9 cellular contexts compared by ENCODE assay signal in the genomic region with DNA sequence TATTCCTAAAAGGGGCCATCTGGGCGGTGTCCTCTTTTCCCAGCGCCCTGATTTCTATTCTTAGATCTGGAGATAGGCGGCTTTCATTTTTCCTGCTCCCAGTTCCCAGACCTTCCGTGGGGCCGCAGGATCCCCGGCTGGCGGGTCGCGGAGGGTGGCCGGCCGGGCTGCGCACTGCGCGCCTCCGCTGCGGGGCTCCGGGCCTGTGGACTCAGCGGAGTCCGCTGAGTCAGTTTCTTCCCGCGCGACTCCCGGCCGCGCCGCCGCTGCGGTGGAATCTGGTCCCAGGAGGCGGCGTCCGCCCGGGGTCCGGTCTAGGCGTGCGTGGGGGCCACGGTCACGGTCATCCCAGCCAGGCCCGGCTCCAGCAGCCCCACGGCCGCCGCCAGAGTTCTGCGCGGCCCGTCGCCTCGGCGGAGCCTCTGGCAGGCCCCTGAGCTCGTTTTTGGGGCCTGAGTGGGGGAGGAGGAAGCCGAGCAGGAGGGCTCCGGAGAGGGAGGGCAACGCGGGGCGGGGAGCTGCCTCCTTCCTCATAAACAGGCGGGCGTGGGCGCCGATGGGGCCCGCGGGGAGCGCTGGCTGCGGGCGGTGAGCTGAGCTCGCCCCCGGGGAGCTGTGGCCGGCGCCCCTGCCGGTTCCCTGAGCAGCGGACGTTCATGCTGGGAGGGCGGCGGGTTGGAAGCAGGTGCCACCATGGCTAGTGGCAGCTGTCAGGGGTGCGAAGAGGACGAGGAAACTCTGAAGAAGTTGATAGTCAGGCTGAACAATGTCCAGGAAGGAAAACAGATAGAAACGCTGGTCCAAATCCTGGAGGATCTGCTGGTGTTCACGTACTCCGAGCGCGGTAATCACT. TPM values are rescaled to one million over a fixed set of nuclear protein-coding genes. Genes with fewer than 3 reads are reported as not detected.
DNase-seq lines count a peak whose midpoint lies in the region; ATAC-seq and TF ChIP-seq lines count a peak whose summit lies in the region.
"Had no signal": no experiment of that assay in that cellular context is flagged by ENCODE, and none has a peak within 500 bp of the region (broad histone marks: within the 10 kb centered on the region; RNA-seq: fewer than 3 reads in every experiment).

A gene (plus strand): TSS at position 559 of the 853 bp plus-strand sequence. CDS start 135 bp downstream, at position 694.

- H3K27me3 ChIP-seq in RWPE2 (ENCODE audit: insufficient read depth, poor library complexity, severe bottlenecking) (peaks cover 6% of the 10 kb centered on the region), heart right ventricle (no peaks in the 10 kb centered on the region)

- intact Hi-C loops in heart right ventricle (cut with DNase I) (loop anchor here in 4 of 10 donors (5.0 to 10.0 kb wide), 3 partner anchors 70 to 210 kb away; no protein-coding TSS in a partner anchor), posterior cingulate gyrus (cut with DNase I) (no loop called here)

- H3K27ac ChIP-seq in RWPE2 (ENCODE audit: poor library complexity, severe bottlenecking) (no peak within 1 kb of the TSS), heart right ventricle (peak within 1 kb of the TSS; percentile 76 to 98 (median 95))

- 1 to 2% methylated on average over 69 to 78 of the region's 78 CpGs for WGBS in heart right ventricle, 2 donors

- no peaks in the 10 kb centered on the region for H3K4me1 ChIP-seq in RWPE2 (ENCODE audit: insufficient read depth, poor library complexity, severe bottlenecking)
- H3K4me1 ChIP-seq in heart right ventricle = peaks cover 0 to 51% (median 8%) of the 10 kb centered on the region in 9 donors

- peaks cover 25% of the 10 kb centered on the region for H3K27me3 Mint-ChIP-seq in activated naive CD8-positive, alpha-beta T cell treated with anti-CD3 and anti-CD28 coated beads, Interleukin-2, amount 50 U/mL, for 24 hours

- H3K4me3 Mint-ChIP-seq in activated naive CD8-positive, alpha-beta T cell treated with anti-CD3 and anti-CD28 coated beads, Interleukin-2, amount 50 U/mL, for 24 hours = peak within 1 kb of the TSS; percentile 68

- H3K9me3 Mint-ChIP-seq in activated naive CD8-positive, alpha-beta T cell treated with anti-CD3 and anti-CD28 coated beads, Interleukin-2, amount 50 U/mL, for 24 hours = no peaks in the 10 kb centered on the region

- peaks cover 12% of the 10 kb centered on the region for H3K4me1 Mint-ChIP-seq in activated naive CD8-positive, alpha-beta T cell treated with anti-CD3 and anti-CD28 coated beads, Interleukin-2, amount 50 U/mL, for 24 hours

- H3K36me3 ChIP-seq in RWPE2 (ENCODE audit: low read depth) = no peaks in the 10 kb centered on the region
- H3K36me3 ChIP-seq in heart right ventricle = no peaks in the 10 kb centered on the region

- peak; percentile 67 for ATAC-seq in GM19023 (IDR thresholded peaks at IDR 0.05; ENCODE audit: unreplicated experiment)
- ATAC-seq in HG03139 (IDR thresholded peaks at IDR 0.05; ENCODE audit: unreplicated experiment) = peak; percentile 51
- ATAC-seq in RWPE2 (ENCODE audit: low read depth) = peak; percentile 86
- ATAC-seq in activated naive CD8-positive, alpha-beta T cell treated with anti-CD3 and anti-CD28 coated beads, Interleukin-2, amount 50 U/mL, for 24 hours = peak; percentile 66
- peak; percentile 85 to 97 (median 92) for ATAC-seq in heart right ventricle

- no peak for TF ChIP-seq CTCF in RWPE2 (IDR thresholded peaks at IDR 0.05; ENCODE audit: poor library complexity, severe bottlenecking)
- peak in 5 of 9 donors; percentile 13 to 28 (median 17) for TF ChIP-seq CTCF in heart right ventricle (IDR thresholded peaks at IDR 0.05)

- H3K27ac Mint-ChIP-seq in activated naive CD8-positive, alpha-beta T cell treated with anti-CD3 and anti-CD28 coated beads, Interleukin-2, amount 50 U/mL, for 24 hours = no peak within 1 kb of the TSS

- DNase-seq in AG20443 (ENCODE audit: low spot score) (peak; percentile 82), RWPE2 (ENCODE audit: low spot score) (peak; percentile 43), heart right ventricle (peak; percentile 86), posterior cingulate gyrus (peak; percentile 40 to 94 (median 62)), cerebellar nuclear complex (lab: John Stamatoyannopoulos, UW) (no peak)
- DNase-seq in activated naive CD8-positive, alpha-beta T cell treated with anti-CD3 and anti-CD28 coated beads, Interleukin-2, amount 50 U/mL, for 24 hours = peak; percentile 53

- H3K4me3 ChIP-seq in RWPE2 (ENCODE audit: severe bottlenecking) (peak within 1 kb of the TSS; percentile 39), heart right ventricle (peak within 1 kb of the TSS; percentile 52 to 78 (median 74))

- no peaks in the 10 kb centered on the region for H3K36me3 Mint-ChIP-seq in activated naive CD8-positive, alpha-beta T cell treated with anti-CD3 and anti-CD28 coated beads, Interleukin-2, amount 50 U/mL, for 24 hours (ENCODE audit: low read depth)

- H3K9me3 ChIP-seq in RWPE2 (ENCODE audit: severe bottlenecking) (no peaks in the 10 kb centered on the region), heart right ventricle (peaks cover 0 to 3% (median 0%) of the 10 kb centered on the region in 11 donors)

RNA-seq across cellular contexts. Expression of the gene that starts here (rescaled TPM):
- 1 to 10 TPM; 4.4 to 9.1 (median 7.0) TPM for total RNA-seq in heart right ventricle
- 1 to 10 TPM in 1 of 2 donors, under 1 TPM in 1; 0.99 to 4.4 TPM for polyA plus RNA-seq in heart right ventricle
- total RNA-seq: M059J had no signal

Comparison
In these comparisons a context has a peak if more than half of its experiments do, and no peak if none do; other contexts are left out.
1. DNase-seq: peak in AG20443 (single experiment), RWPE2 (single experiment), activated naive CD8-positive, alpha-beta T cell treated with anti-CD3 and anti-CD28 coated beads, Interleukin-2, amount 50 U/mL, for 24 hours (single experiment), heart right ventricle (2 of 2) and posterior cingulate gyrus (10 of 10); none in cerebellar nuclear complex (0 of 2).
2. Peak in every context shown above with its lines, with median percentiles within 50 percentile points of each other: ATAC-seq.